23 cellular contexts compared by ENCODE assay signal in genomic region chr3:69121950-69122349, GRCh38. TPM values are rescaled to one million over a fixed set of nuclear protein-coding genes. Genes with fewer than 3 reads are reported as not detected.
DNase-seq lines count a peak whose midpoint lies in the region; ATAC-seq lines count a peak whose summit lies in the region.
"Had no signal": no experiment of that assay in that cellular context is flagged by ENCODE, and none has a peak within 500 bp of the region (broad histone marks: within the 10 kb centered on the region; RNA-seq: fewer than 3 reads in every experiment).

No MANE protein-coding gene starts in this region.

- no peak overlapping the region for H4K91ac ChIP-seq in neuronal stem cell (ENCODE audit: low read depth, low read length, poor library complexity)

- ATAC-seq in left ventricle myocardium superior (peak; percentile 40), HG03025 (IDR thresholded peaks at IDR 0.05; ENCODE audit: low FRiP score, unreplicated experiment) (no peak), GM18861 (IDR thresholded peaks at IDR 0.05; ENCODE audit: unreplicated experiment) (no peak)
- ATAC-seq in effector memory CD8-positive, alpha-beta T cell (replicated peaks) = no peak
- ATAC-seq: activated T-helper 17 cell treated with anti-CD3 and anti-CD28 coated beads, Interleukin-2, amount 50 U/mL, for 72 hours; left lobe of liver had no signal

- peak overlapping the region in 9 of 11 experiments; percentile 13 to 61 (median 56); a peak in 17 of 22 replicates for H3K27ac ChIP-seq in BLaER1 treated with 17β-estradiol and CSF1 and Interleukin-3, amounts not matched to agents 10 nM and 100 nM
- H3K27ac ChIP-seq in SJCRH30 (no peak overlapping the region), neuronal stem cell (replicated peaks; ENCODE audit: low read length) (no peak overlapping the region)
- H3K27ac ChIP-seq: brain microvascular endothelial cell, thoracic aorta had no signal

- peaks cover 19 to 29% (median 27%) of the 10 kb centered on the region in 10 experiments for H3K4me1 ChIP-seq in BLaER1 treated with 17β-estradiol and CSF1 and Interleukin-3, amounts not matched to agents 10 nM and 100 nM
- H3K4me1 ChIP-seq in SJCRH30 = peaks cover 10% of the 10 kb centered on the region
- H3K4me1 ChIP-seq in neuronal stem cell (ENCODE audit: control insufficient read depth in 2 of 2, insufficient read depth in 1 of 2, low read depth in 1 of 2, low read length in 2 of 2) = peaks cover 0 to 2% of the 10 kb centered on the region in 2 donors

- no peaks in the 10 kb centered on the region for H3K27me3 ChIP-seq in BLaER1 treated with 17β-estradiol and CSF1 and Interleukin-3, amounts not matched to agents 10 nM and 100 nM
- H3K27me3 ChIP-seq in SJCRH30 (no peaks in the 10 kb centered on the region), neuronal stem cell (ENCODE audit: control insufficient read depth in 3 of 3, insufficient read depth in 3 of 3, low read depth in 1 of 3, low read length in 3 of 3) (no peaks in the 10 kb centered on the region)
- H3K27me3 ChIP-seq: brain microvascular endothelial cell had no signal

- no peak overlapping the region for H3K4ac ChIP-seq in neuronal stem cell (ENCODE audit: low read length)

- H3K27me3 Mint-ChIP-seq in effector memory CD8-positive, alpha-beta T cell = peaks cover 7 to 8% of the 10 kb centered on the region in 2 donors
- H3K27me3 Mint-ChIP-seq: activated naive CD8-positive, alpha-beta T cell treated with anti-CD3 and anti-CD28 coated beads for 36 hours; activated T-helper 17 cell treated with anti-CD3 and anti-CD28 coated beads, Interleukin-2, amount 50 U/mL, for 72 hours had no signal

- H4K8ac ChIP-seq in neuronal stem cell (ENCODE audit: low read depth, low read length) = no peak overlapping the region

- H3K36me3 ChIP-seq in BLaER1 treated with 17β-estradiol and CSF1 and Interleukin-3, amounts not matched to agents 10 nM and 100 nM = no peaks in the 10 kb centered on the region
- H3K36me3 ChIP-seq in SJCRH30 (no peaks in the 10 kb centered on the region), neuronal stem cell (replicated peaks in 1 of 2; ENCODE audit: control insufficient read depth in 2 of 2, insufficient read depth in 2 of 2, low read length in 2 of 2) (no peaks in the 10 kb centered on the region)
- H3K36me3 ChIP-seq: brain microvascular endothelial cell, thoracic aorta had no signal

- H3K27ac Mint-ChIP-seq in effector memory CD8-positive, alpha-beta T cell = no peak overlapping the region
- H3K27ac Mint-ChIP-seq: activated naive CD8-positive, alpha-beta T cell treated with anti-CD3 and anti-CD28 coated beads for 36 hours; activated T-helper 17 cell treated with anti-CD3 and anti-CD28 coated beads, Interleukin-2, amount 50 U/mL, for 72 hours had no signal

- H2AFZ ChIP-seq in neuronal stem cell (ENCODE audit: low read length) = peak overlapping the region; percentile 68

- no peak overlapping the region for H3K23ac ChIP-seq in neuronal stem cell (ENCODE audit: low read depth, low read length, poor library complexity)

- no peaks in the 10 kb centered on the region for H4K20me1 ChIP-seq in BLaER1 treated with 17β-estradiol and CSF1 and Interleukin-3, amounts not matched to agents 10 nM and 100 nM

- H3K4me3 Mint-ChIP-seq in effector memory CD8-positive, alpha-beta T cell = no peak overlapping the region
- H3K4me3 Mint-ChIP-seq: activated naive CD8-positive, alpha-beta T cell treated with anti-CD3 and anti-CD28 coated beads for 36 hours; activated T-helper 17 cell treated with anti-CD3 and anti-CD28 coated beads, Interleukin-2, amount 50 U/mL, for 72 hours; CD4-positive, CD25-positive, alpha-beta regulatory T cell had no signal

- H3K18ac ChIP-seq in neuronal stem cell (ENCODE audit: low read length) = no peak overlapping the region

- peak in 1 of 2 experiments; percentile 15 for DNase-seq in SJCRH30
- no peak for DNase-seq in left ventricle myocardium superior
- no peak for DNase-seq in neuronal stem cell (ENCODE audit: low spot score)
- no peak for DNase-seq in effector memory CD8-positive, alpha-beta T cell
- no peak for DNase-seq in GOT3 (lab: John Stamatoyannopoulos, UW)
- DNase-seq: activated CD4-positive, CD25-positive, alpha-beta regulatory T cell treated with anti-CD3 and anti-CD28 coated beads, Interleukin-2, amount 50 U/mL, for 72 hours; activated naive CD8-positive, alpha-beta T cell treated with anti-CD3 and anti-CD28 coated beads for 36 hours; brain microvascular endothelial cell; CD4-positive, CD25-positive, alpha-beta regulatory T cell; DMS153; foreskin melanocyte; GDM1; NCI-H1436 treated with DMSO at 0.1 percent for 48 hours; NCI-H226; stimulated activated CD4-positive, alpha-beta T cell treated with anti-CD3 and anti-CD28 coated beads, Interleukin-12 subunit alpha, Interleukin-12 subunit beta, amount 100 ng/mL, for 4 hours; stimulated activated CD8-positive, alpha-beta memory T cell treated with anti-CD3 and anti-CD28 coated beads, Interleukin-4, amount 100 ng/mL, for 48 hours had no signal

- peak overlapping the region in 8 of 11 experiments; percentile 6 to 50 (median 34); a peak in 12 of 22 replicates for H3K9ac ChIP-seq in BLaER1 treated with 17β-estradiol and CSF1 and Interleukin-3, amounts not matched to agents 10 nM and 100 nM
- no peak overlapping the region for H3K9ac ChIP-seq in neuronal stem cell (ENCODE audit: low read depth, low read length, poor library complexity)

- no peaks in the 10 kb centered on the region for H3K79me1 ChIP-seq in neuronal stem cell (ENCODE audit: low read depth, low read length)

- no peak overlapping the region for H2AK5ac ChIP-seq in neuronal stem cell (ENCODE audit: low read depth, low read length)

- no peaks in the 10 kb centered on the region for H3K9me3 Mint-ChIP-seq in effector memory CD8-positive, alpha-beta T cell
- H3K9me3 Mint-ChIP-seq: activated naive CD8-positive, alpha-beta T cell treated with anti-CD3 and anti-CD28 coated beads for 36 hours; activated T-helper 17 cell treated with anti-CD3 and anti-CD28 coated beads, Interleukin-2, amount 50 U/mL, for 72 hours; CD4-positive, CD25-positive, alpha-beta regulatory T cell had no signal

- H3K4me3 ChIP-seq in BLaER1 treated with 17β-estradiol and CSF1 and Interleukin-3, amounts not matched to agents 10 nM and 100 nM = peak overlapping the region in 8 of 10 experiments; percentile 9 to 55 (median 30); a peak in 8 of 20 replicates
- H3K4me3 ChIP-seq in SJCRH30 = peak overlapping the region; percentile 51
- H3K4me3 ChIP-seq in neuronal stem cell (ENCODE audit: low read length in 2 of 2) = no peak overlapping the region
- H3K4me3 ChIP-seq: thoracic aorta had no signal

- no peaks in the 10 kb centered on the region for H3K4me1 Mint-ChIP-seq in effector memory CD8-positive, alpha-beta T cell (ENCODE audit: low read depth in 2 of 2)
- H3K4me1 Mint-ChIP-seq: activated T-helper 17 cell treated with anti-CD3 and anti-CD28 coated beads, Interleukin-2, amount 50 U/mL, for 72 hours had no signal

- WGBS in neuronal stem cell (ENCODE audit: extremely low coverage in 2 of 2, insufficient read length in 2 of 2, insufficient replicate concordance in 1 of 2), 2 donors = no CpG with 5 or more reads among the region's 8 CpGs

- H2BK12ac ChIP-seq in neuronal stem cell (ENCODE audit: low read length) = no peak overlapping the region

- H3K14ac ChIP-seq in neuronal stem cell (ENCODE audit: low read length) = no peak overlapping the region

- H2BK15ac ChIP-seq in neuronal stem cell (ENCODE audit: low read length) = no peak overlapping the region

- no peaks in the 10 kb centered on the region for H3K36me3 Mint-ChIP-seq in effector memory CD8-positive, alpha-beta T cell (ENCODE audit: insufficient read depth)
- H3K36me3 Mint-ChIP-seq: activated naive CD8-positive, alpha-beta T cell treated with anti-CD3 and anti-CD28 coated beads for 36 hours; CD4-positive, CD25-positive, alpha-beta regulatory T cell had no signal

- no peak overlapping the region for H2BK120ac ChIP-seq in neuronal stem cell (ENCODE audit: low read depth, low read length)

- no peaks in the 10 kb centered on the region for H3K9me3 ChIP-seq in BLaER1 treated with 17β-estradiol and CSF1 and Interleukin-3, amounts not matched to agents 10 nM and 100 nM (replicated peaks in 1 of 11)
- H3K9me3 ChIP-seq in SJCRH30 (replicated peaks) = no peaks in the 10 kb centered on the region
- H3K9me3 ChIP-seq in neuronal stem cell (replicated peaks in 1 of 2; ENCODE audit: control insufficient read depth in 2 of 2, insufficient read depth in 1 of 2, low read depth in 1 of 2, low read length in 2 of 2) = no peaks in the 10 kb centered on the region
- H3K9me3 ChIP-seq: thoracic aorta had no signal

- no peak overlapping the region for H2BK5ac ChIP-seq in neuronal stem cell (ENCODE audit: low read length)

- intact Hi-C loops in left ventricle myocardium superior (cut with micrococcal nuclease) = no loop called here

- peak overlapping the region; percentile 54 to 87 (median 83) for H3K4me2 ChIP-seq in BLaER1 treated with 17β-estradiol and CSF1 and Interleukin-3, amounts not matched to agents 10 nM and 100 nM
- no peak overlapping the region for H3K4me2 ChIP-seq in neuronal stem cell (ENCODE audit: insufficient read depth, low read length, poor library complexity, severe bottlenecking)

RNA-seq across cellular contexts. Expression of gene LMOD3, which starts 0.4 kb away (rescaled TPM):
- total RNA-seq in SJCRH30 (2014; rRNA removed; shearing (Covaris generic)) = 0.66 and 1.0 TPM in 2 replicates
- total RNA-seq in left ventricle myocardium superior = 162 TPM
- not detected for polyA plus RNA-seq in neuronal stem cell (2013, experiment 1 of 2)
- not detected for polyA plus RNA-seq in neuronal stem cell (2013, experiment 2 of 2)
- total RNA-seq: activated naive CD8-positive, alpha-beta T cell treated with anti-CD3 and anti-CD28 coated beads for 36 hours; activated T-helper 17 cell treated with anti-CD3 and anti-CD28 coated beads, Interleukin-2, amount 50 U/mL, for 72 hours; CD4-positive, CD25-positive, alpha-beta regulatory T cell; left lobe of liver; posterior vena cava; thoracic aorta had no signal

RNA-seq across cellular contexts. Expression of gene ARL6IP5, which starts 37.2 kb away (rescaled TPM):
- total RNA-seq in SJCRH30 (2014; rRNA removed; shearing (Covaris generic)) = 29.4 and 30.5 TPM in 2 replicates
- total RNA-seq in left ventricle myocardium superior = 214 TPM
- 59.1 TPM for polyA plus RNA-seq in neuronal stem cell (2013, experiment 1 of 2)
- polyA plus RNA-seq in neuronal stem cell (2013, experiment 2 of 2) = 58.6 TPM

RNA-seq across cellular contexts. Expression of gene UBA3, which starts 41.8 kb away (rescaled TPM):
- total RNA-seq in SJCRH30 (2014; rRNA removed; shearing (Covaris generic)) = 41.0 and 48.4 TPM in 2 replicates
- total RNA-seq in left ventricle myocardium superior = 93.4 TPM
- 43.6 TPM for polyA plus RNA-seq in neuronal stem cell (2013, experiment 1 of 2)
- 45.6 TPM for polyA plus RNA-seq in neuronal stem cell (2013, experiment 2 of 2)

Comparison
In these comparisons a context has a peak if more than half of its experiments do, and no peak if none do; other contexts are left out.
1. H3K27ac ChIP-seq: peak in BLaER1 treated with 17β-estradiol and CSF1 and Interleukin-3, amounts not matched to agents 10 nM and 100 nM (9 of 11); none in SJCRH30 (single experiment) and neuronal stem cell (single experiment).
2. H3K4me3 ChIP-seq: peak in BLaER1 treated with 17β-estradiol and CSF1 and Interleukin-3, amounts not matched to agents 10 nM and 100 nM (8 of 10) and SJCRH30 (single experiment); none in neuronal stem cell (0 of 2).
3. RNA of gene LMOD3, which starts 0.4 kb away (total RNA-seq): 162 TPM in left ventricle myocardium superior (single experiment); 0.66 to 1.0 TPM in SJCRH30; every median in the first group is over 10 times any median in the second.